2 cellular contexts compared by ENCODE assay signal in genomic region chr20:40811660-40812414, GRCh38.
TF ChIP-seq lines count a peak whose summit lies in the region.

No MANE protein-coding gene starts in this region.

TF ChIP-seq in GM23338, 12 proteins besides CTCF, POLR2A, EP300 and RAD21:
- TF ChIP-seq POLR2AphosphoS5 (IDR thresholded peaks at IDR 0.05; ENCODE audit: low read depth) = no peak
- no peak for TF ChIP-seq REST (IDR thresholded peaks at IDR 0.05; ENCODE audit: unreplicated experiment)
- no peak for TF ChIP-seq EZH2 (IDR thresholded peaks at IDR 0.05; ENCODE audit: low read depth, unreplicated experiment)
- TF ChIP-seq EZH2phosphoT487 (IDR thresholded peaks at IDR 0.05; ENCODE audit: unreplicated experiment) = no peak
- TF ChIP-seq ZNF114 (CRISPR knock-in tag; IDR thresholded peaks at IDR 0.05) = no peak
- no peak for TF ChIP-seq NANOG (IDR thresholded peaks at IDR 0.05; ENCODE audit: borderline replicate concordance)
- no peak for TF ChIP-seq JUNB (IDR thresholded peaks at IDR 0.05; ENCODE audit: unreplicated experiment)
- TF ChIP-seq STAT1 (IDR thresholded peaks at IDR 0.05; ENCODE audit: unreplicated experiment) = no peak
- no peak for TF ChIP-seq ZNF331 (CRISPR knock-in tag; IDR thresholded peaks at IDR 0.05; ENCODE audit: low read depth)
- TF ChIP-seq CREB1 (CRISPR knock-in tag; IDR thresholded peaks at IDR 0.05; ENCODE audit: low read depth) = no peak
- no peak for TF ChIP-seq ZNF462 (CRISPR knock-in tag; IDR thresholded peaks at IDR 0.05)
- TF ChIP-seq ETS1 (IDR thresholded peaks at IDR 0.05) = no peak

TF ChIP-seq in WTC11, 78 proteins besides CTCF, POLR2A, EP300 and RAD21:
- TF ChIP-seq ETV6 (CRISPR knock-in tag; IDR thresholded peaks at IDR 0.05) = no peak
- TF ChIP-seq OVOL2 (CRISPR knock-in tag; IDR thresholded peaks at IDR 0.05; ENCODE audit: borderline replicate concordance) = no peak
- no peak for TF ChIP-seq JAZF1 (CRISPR knock-in tag; IDR thresholded peaks at IDR 0.05)
- TF ChIP-seq ZNF138 (CRISPR knock-in tag; conservative IDR thresholded peaks at IDR 0.05) = no peak
- no peak for TF ChIP-seq IRF1 (CRISPR knock-in tag; IDR thresholded peaks at IDR 0.05)
- TF ChIP-seq USF1 (CRISPR knock-in tag; IDR thresholded peaks at IDR 0.05) = no peak
- no peak for TF ChIP-seq TCF7 (CRISPR knock-in tag; IDR thresholded peaks at IDR 0.05; ENCODE audit: low read depth)
TF ChIP-seq in WTC11: peak in this region for 0.
